9 cellular contexts compared by ENCODE assay signal in the genomic region with DNA sequence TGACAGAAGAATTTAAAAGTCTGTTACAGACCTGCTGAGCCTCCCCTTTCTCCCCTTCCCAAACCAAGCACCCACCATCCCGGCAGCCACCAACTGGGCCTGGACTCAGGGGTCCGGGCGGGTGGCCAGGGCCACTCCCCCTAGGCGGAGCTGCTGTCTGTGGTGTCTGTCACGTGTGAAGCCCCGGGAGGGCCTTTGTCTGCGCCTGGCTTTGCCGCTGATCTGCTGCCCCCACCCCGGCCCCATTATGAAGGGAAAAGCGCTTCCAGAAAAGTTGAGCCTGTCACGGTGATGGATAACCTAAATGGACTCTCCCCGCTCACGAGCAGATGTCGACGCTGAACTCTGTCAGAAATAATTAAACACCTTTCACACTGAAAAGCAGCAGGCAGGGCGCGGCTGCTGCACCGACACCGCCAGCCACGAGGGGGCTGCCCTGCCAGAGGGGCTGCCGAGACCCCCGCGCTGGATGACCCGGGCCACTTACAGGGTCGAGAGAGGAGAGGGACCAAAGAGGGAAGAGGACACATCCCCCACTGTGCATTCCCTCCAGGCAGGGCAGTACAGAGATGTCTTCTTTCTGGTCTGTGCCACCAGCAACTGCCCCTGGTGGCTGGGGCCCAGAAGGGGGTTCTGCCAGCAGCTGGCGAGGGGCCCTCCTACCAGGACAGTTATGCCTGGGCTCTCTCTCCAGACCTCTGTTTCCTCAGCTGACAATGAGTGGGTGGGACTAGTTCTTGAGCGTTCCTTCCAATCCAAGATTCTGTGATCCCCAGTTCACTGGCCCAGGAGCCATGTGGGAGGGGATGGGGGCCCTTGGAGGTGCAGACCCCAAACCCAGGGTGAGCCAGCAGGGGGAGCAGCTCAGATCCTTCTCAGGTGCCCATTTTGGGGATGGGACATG. TPM values are rescaled to one million over a fixed set of nuclear protein-coding genes. Genes with fewer than 3 reads are reported as not detected.
DNase-seq lines count a peak whose midpoint lies in the region; ATAC-seq, FAIRE-seq and TF ChIP-seq lines count a peak whose summit lies in the region.
"Had no signal": no experiment of that assay in that cellular context is flagged by ENCODE, and none has a peak within 500 bp of the region (broad histone marks: within the 10 kb centered on the region; RNA-seq: fewer than 3 reads in every experiment).

No MANE protein-coding gene starts in this region.

- DNase-seq in H9 (peak; percentile 74), NCI-H69 (lab: John Stamatoyannopoulos, UW) (peak; percentile 99), fibroblast of pulmonary artery (ENCODE audit: low read depth) (peak; percentile 25), pancreas (peak in 1 of 6 donors; percentile 55), SW 1271 (lab: John Stamatoyannopoulos, UW) (no peak), SKM-1 (lab: John Stamatoyannopoulos, UW; ENCODE audit: unreplicated experiment) (no peak)
- DNase-seq in stimulated activated effector memory CD8-positive, alpha-beta T cell treated with anti-CD3 and anti-CD28 coated beads, Interleukin-12 subunit alpha, Interleukin-12 subunit beta, amount 100 ng/mL, for 72 hours (ENCODE audit: low spot score in 2 of 2): no peak

- no peak overlapping the region for H4K91ac ChIP-seq in H9 (ENCODE audit: insufficient read length, low read depth, low read length)

- H3K4me1 ChIP-seq in H9 (ENCODE audit: insufficient read depth, low read length) (no peaks in the 10 kb centered on the region), pancreas (no peaks in the 10 kb centered on the region)

- H3K56ac ChIP-seq in H9 (ENCODE audit: insufficient read length, low read depth, low read length): no peak overlapping the region

- H3T11ph ChIP-seq in H9 (ENCODE audit: low read length): no peak overlapping the region

- peaks cover 5% of the 10 kb centered on the region for H3K27me3 Mint-ChIP-seq in H9 (ENCODE audit: low read depth)

- H3K4ac ChIP-seq in H9 (ENCODE audit: low read depth, low read length): no peak overlapping the region

- H4K5ac ChIP-seq in H9 (ENCODE audit: insufficient read length, low read depth, low read length): no peak overlapping the region

- H3K9me3 Mint-ChIP-seq in H9: no peaks in the 10 kb centered on the region
- no peaks in the 10 kb centered on the region for H3K9me3 Mint-ChIP-seq in stimulated activated effector memory CD8-positive, alpha-beta T cell treated with anti-CD3 and anti-CD28 coated beads, Interleukin-12 subunit alpha, Interleukin-12 subunit beta, amount 100 ng/mL, for 72 hours

- no peak overlapping the region for H3K9ac ChIP-seq in H9 (ENCODE audit: extremely low read depth, insufficient read length, low read length)

- no peak overlapping the region for H2BK20ac ChIP-seq in H9 (ENCODE audit: low read depth, low read length, poor library complexity, severe bottlenecking)

- TF ChIP-seq CTCF in H9 (conservative IDR thresholded peaks at IDR 0.05): peak; percentile 85
- TF ChIP-seq CTCF in fibroblast of pulmonary artery (IDR thresholded peaks at IDR 0.05; ENCODE audit: low read length, missing control alignments): peak; percentile 22
- TF ChIP-seq CTCF in pancreas (IDR thresholded peaks at IDR 0.05): peak in 1 of 4 donors; percentile 10

- intact Hi-C loops in pancreas (cut with DNase I): no loop called here

- H3K27ac ChIP-seq in H9 (ENCODE audit: insufficient read length, low read depth, low read length) (no peak overlapping the region), pancreas (no peak overlapping the region)

- H4K20me1 ChIP-seq in H9 (ENCODE audit: control insufficient read depth, insufficient read depth, insufficient read length): no peaks in the 10 kb centered on the region

- H3K4me3 ChIP-seq in fibroblast of pulmonary artery (replicated peaks; ENCODE audit: low read depth, low read length) (peak overlapping the region; percentile 22), pancreas (peak overlapping the region in 1 of 4 donors; percentile 6)

- H3K23ac ChIP-seq in H9 (ENCODE audit: insufficient read length, low read depth, low read length): no peak overlapping the region

- peak overlapping the region; percentile 58 to 80 for H3K4me3 Mint-ChIP-seq in H9
- H3K4me3 Mint-ChIP-seq in stimulated activated effector memory CD8-positive, alpha-beta T cell treated with anti-CD3 and anti-CD28 coated beads, Interleukin-12 subunit alpha, Interleukin-12 subunit beta, amount 100 ng/mL, for 72 hours: no peak overlapping the region

- H3K27me3 ChIP-seq in H9 (ENCODE audit: insufficient read depth, low read length) (no peaks in the 10 kb centered on the region), pancreas (no peaks in the 10 kb centered on the region)

- H3K14ac ChIP-seq in H9 (ENCODE audit: insufficient read depth, low read length): no peak overlapping the region; the same call in 1 of the 2 replicates

- H3K9me3 ChIP-seq in H9 (ENCODE audit: control insufficient read depth, low read depth, low read length) (no peaks in the 10 kb centered on the region), pancreas (no peaks in the 10 kb centered on the region)

- no peak overlapping the region for H2AFZ ChIP-seq in H9 (ENCODE audit: low read length)

- no CpG with 5 or more reads among the region's 27 CpGs for WGBS in H9 (ENCODE audit: extremely low coverage, insufficient read length, low lambda C conversion rate)
- WGBS in pancreas, 2 donors: 6 to 7% methylated on average over 27 of the region's 27 CpGs

- no peak overlapping the region for H2BK5ac ChIP-seq in H9 (ENCODE audit: insufficient read length, low read length)

- H3K36me3 Mint-ChIP-seq in H9 (ENCODE audit: insufficient read depth in 1 of 3, low read depth in 3 of 3): no peaks in the 10 kb centered on the region
- no peaks in the 10 kb centered on the region for H3K36me3 Mint-ChIP-seq in stimulated activated effector memory CD8-positive, alpha-beta T cell treated with anti-CD3 and anti-CD28 coated beads, Interleukin-12 subunit alpha, Interleukin-12 subunit beta, amount 100 ng/mL, for 72 hours

- peaks cover 27 to 46% of the 10 kb centered on the region in 2 experiments for H3K4me1 Mint-ChIP-seq in H9
- no peaks in the 10 kb centered on the region for H3K4me1 Mint-ChIP-seq in stimulated activated effector memory CD8-positive, alpha-beta T cell treated with anti-CD3 and anti-CD28 coated beads, Interleukin-12 subunit alpha, Interleukin-12 subunit beta, amount 100 ng/mL, for 72 hours

- H2BK15ac ChIP-seq in H9 (ENCODE audit: low read depth, low read length): no peak overlapping the region

- H3K4me2 ChIP-seq in H9 (ENCODE audit: insufficient read depth, insufficient read length, low read length): peak overlapping the region; percentile 83

- peaks cover 8% of the 10 kb centered on the region for H3K23me2 ChIP-seq in H9 (ENCODE audit: insufficient read length, low read depth, low read length, poor library complexity, severe bottlenecking)

- no peak overlapping the region for H2BK120ac ChIP-seq in H9 (ENCODE audit: low read depth, low read length, poor library complexity, severe bottlenecking)

- H4K8ac ChIP-seq in H9 (replicated peaks; ENCODE audit: insufficient read length, low read depth, low read length): no peak overlapping the region

- FAIRE-seq in pancreas (lab: Jason Lieb, UNC): no peak

- H3K27ac Mint-ChIP-seq in H9: no peak overlapping the region
- no peak overlapping the region for H3K27ac Mint-ChIP-seq in stimulated activated effector memory CD8-positive, alpha-beta T cell treated with anti-CD3 and anti-CD28 coated beads, Interleukin-12 subunit alpha, Interleukin-12 subunit beta, amount 100 ng/mL, for 72 hours

- H3K18ac ChIP-seq in H9 (ENCODE audit: insufficient read length, low read depth, low read length): no peak overlapping the region

- H3K36me3 ChIP-seq in pancreas: no peaks in the 10 kb centered on the region

- no peaks in the 10 kb centered on the region for H3K79me2 ChIP-seq in H9 (ENCODE audit: insufficient read depth, low read length)

- no peak overlapping the region for H2AK5ac ChIP-seq in H9 (ENCODE audit: insufficient read length, low read length)

- no peak overlapping the region for H2BK12ac ChIP-seq in H9 (ENCODE audit: insufficient read length, low read depth, low read length)

- ATAC-seq in pancreas (peak; percentile 40 to 75 (median 65)), GM19455 (IDR thresholded peaks at IDR 0.05; ENCODE audit: unreplicated experiment) (no peak)
- no peak for ATAC-seq in stimulated activated effector memory CD8-positive, alpha-beta T cell treated with anti-CD3 and anti-CD28 coated beads, Interleukin-12 subunit alpha, Interleukin-12 subunit beta, amount 100 ng/mL, for 72 hours

- H3K79me1 ChIP-seq in H9 (ENCODE audit: insufficient read depth, low read depth, low read length, poor library complexity, severe bottlenecking): no peaks in the 10 kb centered on the region

RNA-seq across cellular contexts. Expression of gene BARHL1, which starts 36.0 kb away (rescaled TPM):
- total RNA-seq in H9 (2021) (not detected in 2 replicates), pancreas (not detected)
- polyA plus RNA-seq in pancreas: under 1 TPM in 1 of 2 donors, not detected in 1; 0.27 TPM
- total RNA-seq: pulmonary artery endothelial cell had no signal

Comparison
In these comparisons a context has a peak if more than half of its experiments do, and no peak if none do; other contexts are left out.
1. DNase-seq: peak in H9 (single experiment), NCI-H69 (single experiment) and fibroblast of pulmonary artery (single experiment); none in SW 1271 (0 of 2), SKM-1 (single experiment) and stimulated activated effector memory CD8-positive, alpha-beta T cell treated with anti-CD3 and anti-CD28 coated beads, Interleukin-12 subunit alpha, Interleukin-12 subunit beta, amount 100 ng/mL, for 72 hours (0 of 2).
2. ATAC-seq: peak in pancreas (4 of 4); none in GM19455 (single experiment) and stimulated activated effector memory CD8-positive, alpha-beta T cell treated with anti-CD3 and anti-CD28 coated beads, Interleukin-12 subunit alpha, Interleukin-12 subunit beta, amount 100 ng/mL, for 72 hours (single experiment).